ENCODE assay signal across 14 cellular contexts in genomic region chr2:134670955-134671354, GRCh38. TPM values are rescaled to one million over a fixed set of nuclear protein-coding genes. Genes with fewer than 3 reads are reported as not detected.
A peak's percentile ranks its signal among the peaks of the same experiment; 100 is the strongest.
DNase-seq lines count a peak whose midpoint lies in the region; ATAC-seq and TF ChIP-seq lines count a peak whose summit lies in the region.
"Had no signal": no experiment of that assay in that cellular context is flagged by ENCODE, and none has a peak within 500 bp of the region (broad histone marks: within the 10 kb centered on the region; RNA-seq: fewer than 3 reads in every experiment).

No MANE protein-coding gene starts in this region.

- POLR2A ChIA-PET in activated CD8-positive, alpha-beta T cell treated with anti-CD3 and anti-CD28 coated beads for 36 hours (lab: Charles Lee), result no interaction called here

- WGBS in lung, 2 donors, result 37 to 47% methylated on average over 4 of the region's 4 CpGs

- H3K4me1 Mint-ChIP-seq in stimulated activated naive CD8-positive, alpha-beta T cell treated with anti-CD3 and anti-CD28 coated beads, Interleukin-15, Interleukin-2, amounts not matched to agents 100 ng/mL and 50 ng/mL, for 24 hours (ENCODE audit: low read depth), result peaks cover 60% of the 10 kb centered on the region
- peaks cover 55% of the 10 kb centered on the region for H3K4me1 Mint-ChIP-seq in activated CD8-positive, alpha-beta T cell treated with anti-CD3 and anti-CD28 coated beads for 36 hours (ENCODE audit: low read depth)

- no peak overlapping the region for H3K4me3 Mint-ChIP-seq in stimulated activated naive CD8-positive, alpha-beta T cell treated with anti-CD3 and anti-CD28 coated beads, Interleukin-15, Interleukin-2, amounts not matched to agents 100 ng/mL and 50 ng/mL, for 24 hours
- H3K4me3 Mint-ChIP-seq in activated CD8-positive, alpha-beta T cell treated with anti-CD3 and anti-CD28 coated beads for 36 hours, result no peak overlapping the region

- H3K4me2 ChIP-seq in osteoblast (ENCODE audit: insufficient read depth, low read length), result no peak overlapping the region

- TF ChIP-seq CTCF in activated CD8-positive, alpha-beta T cell treated with anti-CD3 and anti-CD28 coated beads for 36 hours (IDR thresholded peaks at IDR 0.05), result no peak
- TF ChIP-seq CTCF in lung (IDR thresholded peaks at IDR 0.05; ENCODE audit: control extremely low read depth, extremely low read depth), result no peak
- TF ChIP-seq CTCF in osteoblast (IDR thresholded peaks at IDR 0.05; ENCODE audit: extremely low read depth, low read depth, low read length), result no peak

- no peaks in the 10 kb centered on the region for H3K36me3 Mint-ChIP-seq in stimulated activated naive CD8-positive, alpha-beta T cell treated with anti-CD3 and anti-CD28 coated beads, Interleukin-15, Interleukin-2, amounts not matched to agents 100 ng/mL and 50 ng/mL, for 24 hours (ENCODE audit: low read depth)
- no peaks in the 10 kb centered on the region for H3K36me3 Mint-ChIP-seq in activated CD8-positive, alpha-beta T cell treated with anti-CD3 and anti-CD28 coated beads for 36 hours (ENCODE audit: low read depth)

- H2AFZ ChIP-seq in osteoblast (ENCODE audit: low read length), result no peak overlapping the region

- intact Hi-C loops in activated CD8-positive, alpha-beta T cell treated with anti-CD3 and anti-CD28 coated beads for 36 hours (cut with micrococcal nuclease), result no loop called here

- peak overlapping the region; percentile 46 for H3K27ac Mint-ChIP-seq in stimulated activated naive CD8-positive, alpha-beta T cell treated with anti-CD3 and anti-CD28 coated beads, Interleukin-15, Interleukin-2, amounts not matched to agents 100 ng/mL and 50 ng/mL, for 24 hours
- H3K27ac Mint-ChIP-seq in activated CD8-positive, alpha-beta T cell treated with anti-CD3 and anti-CD28 coated beads for 36 hours, result peak overlapping the region; percentile 52

- peaks cover 23% of the 10 kb centered on the region for H3K27me3 Mint-ChIP-seq in stimulated activated naive CD8-positive, alpha-beta T cell treated with anti-CD3 and anti-CD28 coated beads, Interleukin-15, Interleukin-2, amounts not matched to agents 100 ng/mL and 50 ng/mL, for 24 hours
- H3K27me3 Mint-ChIP-seq in activated CD8-positive, alpha-beta T cell treated with anti-CD3 and anti-CD28 coated beads for 36 hours, result peaks cover 13% of the 10 kb centered on the region

- no peak for ATAC-seq in stimulated activated naive CD8-positive, alpha-beta T cell treated with anti-CD3 and anti-CD28 coated beads, Interleukin-15, Interleukin-2, amounts not matched to agents 100 U/mL and 50 U/mL, for 24 hours
- ATAC-seq in activated CD8-positive, alpha-beta T cell treated with anti-CD3 and anti-CD28 coated beads for 36 hours, result no peak
- ATAC-seq in lung (ENCODE audit: insufficient read depth, low FRiP score) (peak; percentile 23), GM21360 (IDR thresholded peaks at IDR 0.05; ENCODE audit: unreplicated experiment) (no peak)

- CTCF ChIA-PET in activated CD8-positive, alpha-beta T cell treated with anti-CD3 and anti-CD28 coated beads for 36 hours (lab: Charles Lee), result interaction anchor here (1.1 to 1.6 kb wide), 2 partner anchors 33 to 43 kb away, joined by 3 to 6 read pairs; no protein-coding TSS in a partner anchor

- H3K4me3 ChIP-seq in lung (no peak overlapping the region), MG63 (no peak overlapping the region), osteoblast (ENCODE audit: insufficient read depth, low read length) (no peak overlapping the region)
- H3K4me3 ChIP-seq: cardiac muscle cell, HAP-1, thoracic aorta had no signal

- H3K4me1 ChIP-seq in lung (ENCODE audit: control insufficient read depth in 2 of 2, insufficient read depth in 2 of 2, low read length in 2 of 2) (peaks cover 0 to 4% of the 10 kb centered on the region in 2 donors), osteoblast (ENCODE audit: insufficient read depth, low read length) (no peaks in the 10 kb centered on the region)
- H3K4me1 ChIP-seq: HAP-1 had no signal

- no peaks in the 10 kb centered on the region for H4K20me1 ChIP-seq in osteoblast (ENCODE audit: insufficient read depth, low read length)

- H3K36me3 ChIP-seq in lung (ENCODE audit: control insufficient read depth in 2 of 2, insufficient read depth in 2 of 2, low read length in 2 of 2) (no peaks in the 10 kb centered on the region), MG63 (no peaks in the 10 kb centered on the region), osteoblast (ENCODE audit: insufficient read depth, low read length) (no peaks in the 10 kb centered on the region)
- H3K36me3 ChIP-seq: cardiac muscle cell, HAP-1, thoracic aorta had no signal

- no peak for DNase-seq in stimulated activated naive CD8-positive, alpha-beta T cell treated with anti-CD3 and anti-CD28 coated beads, Interleukin-15, Interleukin-2, amounts not matched to agents 100 U/mL and 50 U/mL, for 24 hours
- DNase-seq in activated CD8-positive, alpha-beta T cell treated with anti-CD3 and anti-CD28 coated beads for 36 hours, result no peak
- DNase-seq in lung (ENCODE audit: low spot score) (peak; percentile 74), MG63 (no peak), CD1c-positive myeloid dendritic cell (ENCODE audit: extremely low spot score) (no peak), osteoblast (ENCODE audit: insufficient read length, low spot score, missing footprints) (no peak)
- DNase-seq: NCI-H1048, SIG-M5 had no signal

- no peaks in the 10 kb centered on the region for H3K9me3 ChIP-seq in lung (ENCODE audit: control insufficient read depth in 2 of 2, insufficient read depth in 1 of 2, low read length in 1 of 2)
- no peaks in the 10 kb centered on the region for H3K9me3 ChIP-seq in MG63
- H3K9me3 ChIP-seq in osteoblast (ENCODE audit: low read depth, low read length), result no peaks in the 10 kb centered on the region
- H3K9me3 ChIP-seq: HAP-1, thoracic aorta had no signal

- H3K27ac ChIP-seq in lung (ENCODE audit: low read depth in 1 of 2, low read length in 1 of 2) (peak overlapping the region in 1 of 2 donors; percentile 76), osteoblast (ENCODE audit: low read depth, low read length) (no peak overlapping the region)
- H3K27ac ChIP-seq: cardiac muscle cell, thoracic aorta had no signal

- H3K9me3 Mint-ChIP-seq in stimulated activated naive CD8-positive, alpha-beta T cell treated with anti-CD3 and anti-CD28 coated beads, Interleukin-15, Interleukin-2, amounts not matched to agents 100 ng/mL and 50 ng/mL, for 24 hours, result no peaks in the 10 kb centered on the region
- no peaks in the 10 kb centered on the region for H3K9me3 Mint-ChIP-seq in activated CD8-positive, alpha-beta T cell treated with anti-CD3 and anti-CD28 coated beads for 36 hours

- H3K27me3 ChIP-seq in lung (ENCODE audit: control insufficient read depth, insufficient read depth) (no peaks in the 10 kb centered on the region), MG63 (no peaks in the 10 kb centered on the region), osteoblast (ENCODE audit: insufficient read depth, low read length) (no peaks in the 10 kb centered on the region)
- H3K27me3 ChIP-seq: cardiac muscle cell had no signal

- no peaks in the 10 kb centered on the region for H3K79me2 ChIP-seq in osteoblast (ENCODE audit: insufficient read depth, low read length)

RNA-seq across cellular contexts. Expression of gene TMEM163, which starts 47.8 kb away (rescaled TPM):
- not detected for total RNA-seq in activated CD8-positive, alpha-beta T cell treated with anti-CD3 and anti-CD28 coated beads for 36 hours
- total RNA-seq in lung (10 to 100 TPM in 1 of 2 donors, 1 to 10 TPM in 1; 5.8 to 34.6 TPM), osteoblast (under 0.01 TPM in 1 of 2 replicates, not detected in the other)
- polyA plus RNA-seq in lung, result 10 to 100 TPM; 25.0 to 46.9 TPM
- not detected in 2 replicates for total RNA-seq in MG63 (2014; rRNA removed; shearing (Covaris generic); ENCODE audit: low replicate concordance)
- total RNA-seq: fibroblast of villous mesenchyme had no signal
